Comparison of ENCODE assay signal across 4 cellular contexts in genomic region chr10:45260635-45261034, GRCh38. TPM values are rescaled to one million over a fixed set of nuclear protein-coding genes. Genes with fewer than 3 reads are reported as not detected.
"Had no signal": no experiment of that assay in that cellular context is flagged by ENCODE, and none has a peak within 500 bp of the region (broad histone marks: within the 10 kb centered on the region; RNA-seq: fewer than 3 reads in every experiment).

No MANE protein-coding gene starts in this region.

RNA-seq across cellular contexts. Expression of gene OR13A1, which starts 54.8 kb away (rescaled TPM):
- total RNA-seq: HepG2, HT-29, HT1080, IMR-90 had no signal
- polyA plus RNA-seq: HepG2, IMR-90 had no signal
